ENCODE assay signal across 1 cellular context in the genomic region with DNA sequence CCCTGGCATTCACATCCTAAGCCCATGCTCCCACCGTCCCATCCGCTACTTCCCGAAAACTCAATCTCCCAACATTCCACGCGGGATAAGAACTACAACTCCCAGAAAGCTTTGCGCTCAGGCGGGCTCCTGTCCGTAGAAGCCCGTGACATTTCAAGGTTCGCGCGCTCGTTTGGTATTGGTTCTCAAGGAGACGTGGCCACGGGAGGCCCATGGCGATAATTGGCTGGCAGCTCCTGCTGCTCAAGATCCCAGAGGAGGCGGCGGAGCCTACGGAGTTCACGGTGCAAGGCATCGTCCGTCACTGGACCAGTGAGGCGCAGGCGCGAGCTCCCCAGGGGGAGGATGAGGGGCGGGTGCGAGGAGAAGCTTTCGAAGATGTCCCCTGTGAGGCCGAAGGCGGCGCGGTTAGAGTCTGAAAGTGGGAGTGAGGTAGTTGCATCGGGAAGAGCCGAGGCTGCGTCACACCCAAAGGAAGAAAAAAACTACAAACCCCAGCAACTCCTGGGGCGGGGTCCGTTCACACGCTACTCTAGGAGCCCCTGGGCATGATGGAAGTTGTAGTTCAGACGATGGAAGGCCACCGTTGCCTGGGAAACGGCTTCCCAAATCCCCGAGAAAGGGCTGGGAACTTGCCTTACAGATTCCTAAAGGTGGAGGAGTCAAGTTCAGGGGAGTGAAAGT.
TF ChIP-seq lines count a peak whose summit lies in the region.

No MANE protein-coding gene starts in this region.

TF ChIP-seq in HEK293, 187 proteins besides CTCF, POLR2A, EP300 and RAD21 (continued from another document and continues in another):
- no peak for TF ChIP-seq MEIS1 (CRISPR knock-in tag; IDR thresholded peaks at IDR 0.05; ENCODE audit: borderline replicate concordance)
- TF ChIP-seq ZNF354C (tag by site-specific recombination; IDR thresholded peaks at IDR 0.05; ENCODE audit: borderline replicate concordance, low read depth): no peak
- TF ChIP-seq PRDM6 (tag by site-specific recombination; IDR thresholded peaks at IDR 0.05): no peak
- TF ChIP-seq ZNF658 (tag by site-specific recombination; IDR thresholded peaks at IDR 0.05): no peak
- TF ChIP-seq HOXD13 (CRISPR knock-in tag; IDR thresholded peaks at IDR 0.05; ENCODE audit: borderline replicate concordance): no peak
- TF ChIP-seq SP2 (tag by site-specific recombination; IDR thresholded peaks at IDR 0.05): peak; percentile 96
- no peak for TF ChIP-seq ZNF155 (tag by site-specific recombination; IDR thresholded peaks at IDR 0.05)
- TF ChIP-seq AEBP2 (tag by site-specific recombination; IDR thresholded peaks at IDR 0.05; ENCODE audit: borderline replicate concordance): no peak
- TF ChIP-seq ZNF701 (tag by site-specific recombination; IDR thresholded peaks at IDR 0.05): no peak
- no peak for TF ChIP-seq ZNF677 (tag by site-specific recombination; IDR thresholded peaks at IDR 0.05)
- TF ChIP-seq, protein P1, sequence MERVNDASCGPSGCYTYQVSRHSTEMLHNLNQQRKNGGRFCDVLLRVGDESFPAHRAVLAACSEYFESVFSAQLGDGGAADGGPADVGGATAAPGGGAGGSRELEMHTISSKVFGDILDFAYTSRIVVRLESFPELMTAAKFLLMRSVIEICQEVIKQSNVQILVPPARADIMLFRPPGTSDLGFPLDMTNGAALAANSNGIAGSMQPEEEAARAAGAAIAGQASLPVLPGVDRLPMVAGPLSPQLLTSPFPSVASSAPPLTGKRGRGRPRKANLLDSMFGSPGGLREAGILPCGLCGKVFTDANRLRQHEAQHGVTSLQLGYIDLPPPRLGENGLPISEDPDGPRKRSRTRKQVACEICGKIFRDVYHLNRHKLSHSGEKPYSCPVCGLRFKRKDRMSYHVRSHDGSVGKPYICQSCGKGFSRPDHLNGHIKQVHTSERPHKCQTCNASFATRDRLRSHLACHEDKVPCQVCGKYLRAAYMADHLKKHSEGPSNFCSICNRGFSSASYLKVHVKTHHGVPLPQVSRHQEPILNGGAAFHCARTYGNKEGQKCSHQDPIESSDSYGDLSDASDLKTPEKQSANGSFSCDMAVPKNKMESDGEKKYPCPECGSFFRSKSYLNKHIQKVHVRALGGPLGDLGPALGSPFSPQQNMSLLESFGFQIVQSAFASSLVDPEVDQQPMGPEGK (tag by site-specific recombination; IDR thresholded peaks at IDR 0.05): no peak
- no peak for TF ChIP-seq ZNF423 (tag by site-specific recombination; IDR thresholded peaks at IDR 0.05)
- no peak for TF ChIP-seq FEZF1 (tag by site-specific recombination; IDR thresholded peaks at IDR 0.05)
- TF ChIP-seq ZNF404 (tag by site-specific recombination; IDR thresholded peaks at IDR 0.05): no peak
- TF ChIP-seq ZNF639 (tag by site-specific recombination; IDR thresholded peaks at IDR 0.05): no peak
- TF ChIP-seq ZNF239 (tag by site-specific recombination; IDR thresholded peaks at IDR 0.05): no peak
- TF ChIP-seq REST (tag by site-specific recombination; IDR thresholded peaks at IDR 0.05): no peak; the same call in 1 of the 2 replicates
- no peak for TF ChIP-seq ZNF660 (tag by site-specific recombination; IDR thresholded peaks at IDR 0.05)
- TF ChIP-seq ZNF10 (tag by site-specific recombination; IDR thresholded peaks at IDR 0.05): no peak
- no peak for TF ChIP-seq WT1 (tag by site-specific recombination; IDR thresholded peaks at IDR 0.05)
- TF ChIP-seq ZNF2 (tag by site-specific recombination; IDR thresholded peaks at IDR 0.05): 0 out of 2 replicates have a peak, but pooled peaks have one; percentile 23
- TF ChIP-seq ZNF433 (tag by site-specific recombination; IDR thresholded peaks at IDR 0.05; ENCODE audit: low read depth): no peak
- TF ChIP-seq OSR2 (tag by site-specific recombination; IDR thresholded peaks at IDR 0.05): no peak
- no peak for TF ChIP-seq ZNF555 (tag by site-specific recombination; conservative IDR thresholded peaks at IDR 0.05)
- TF ChIP-seq ZNF140 (tag by site-specific recombination; IDR thresholded peaks at IDR 0.05): no peak
- TF ChIP-seq ZNF704 (tag by site-specific recombination; IDR thresholded peaks at IDR 0.05): no peak
- TF ChIP-seq ZNF664 (tag by site-specific recombination; IDR thresholded peaks at IDR 0.05): no peak
- TF ChIP-seq BCL11B (tag by site-specific recombination; IDR thresholded peaks at IDR 0.05; ENCODE audit: low read depth): no peak
- TF ChIP-seq ZNF513 (tag by site-specific recombination; IDR thresholded peaks at IDR 0.05): no peak
- TF ChIP-seq ZXDB (tag by site-specific recombination; IDR thresholded peaks at IDR 0.05): peak; percentile 93
- TF ChIP-seq ZNF792 (tag by site-specific recombination; IDR thresholded peaks at IDR 0.05): no peak
- TF ChIP-seq YY2 (tag by site-specific recombination; IDR thresholded peaks at IDR 0.05): no peak
- TF ChIP-seq KLF17 (tag by site-specific recombination; IDR thresholded peaks at IDR 0.05): no peak
- TF ChIP-seq ZNF416 (tag by site-specific recombination; IDR thresholded peaks at IDR 0.05): no peak
- peak; percentile 54; the same call in 1 of the 2 replicates for TF ChIP-seq ZBTB21 (tag by site-specific recombination; IDR thresholded peaks at IDR 0.05)
- TF ChIP-seq GLIS2 (tag by site-specific recombination; IDR thresholded peaks at IDR 0.05): peak; percentile 59
- TF ChIP-seq ZBTB44 (tag by site-specific recombination; IDR thresholded peaks at IDR 0.05): no peak
- TF ChIP-seq ZNF175 (tag by site-specific recombination; IDR thresholded peaks at IDR 0.05): no peak
- no peak for TF ChIP-seq HOXA7 (CRISPR knock-in tag; IDR thresholded peaks at IDR 0.05; ENCODE audit: borderline replicate concordance)
- no peak for TF ChIP-seq ZNF138 (tag by site-specific recombination; IDR thresholded peaks at IDR 0.05; ENCODE audit: borderline replicate concordance)
- no peak for TF ChIP-seq GFI1B (tag by site-specific recombination; IDR thresholded peaks at IDR 0.05)
